Comparison of ENCODE assay signal across 21 cellular contexts in the genomic region with DNA sequence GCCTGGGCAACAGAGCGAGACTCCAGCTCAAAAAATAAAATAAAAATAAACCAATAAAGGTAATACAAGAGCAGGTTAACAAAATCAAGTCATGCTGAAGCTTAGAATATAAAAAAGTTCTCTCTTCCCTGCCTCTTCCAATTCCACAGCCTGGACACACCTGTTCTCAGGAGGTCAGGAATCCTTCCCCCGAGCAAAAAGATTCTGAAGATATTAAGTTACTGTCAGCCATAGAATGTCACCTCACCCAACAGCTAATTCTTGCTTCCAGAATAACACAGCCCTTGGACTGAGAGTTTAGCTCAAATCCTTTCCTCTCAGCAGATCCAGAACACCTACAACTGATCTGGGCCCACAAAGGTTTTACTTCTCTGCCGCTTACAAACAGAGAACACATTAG.
"Had no signal": no experiment of that assay in that cellular context is flagged by ENCODE, and none has a peak within 500 bp of the region (broad histone marks: within the 10 kb centered on the region; RNA-seq: fewer than 3 reads in every experiment).

No MANE protein-coding gene starts in this region.

- H3K4me3 Mint-ChIP-seq: endodermal cell, natural killer cell, neural progenitor cell had no signal

- H3K4me1 Mint-ChIP-seq: endodermal cell had no signal

- H3K27ac Mint-ChIP-seq: endodermal cell, natural killer cell had no signal

- H3K4me3 ChIP-seq: coronary artery, heart left ventricle, neural progenitor cell, pancreas, prostate gland, spleen, upper lobe of right lung, vagina had no signal

- DNase-seq: effector CD4-positive, alpha-beta T cell; endodermal cell; erythroblast; foreskin melanocyte; heart left ventricle; hippocampal formation; left colon; mammary epithelial cell; natural killer cell; nucleus accumbens; pancreas; retina; spleen; stimulated activated CD4-positive, alpha-beta T cell treated with anti-CD3 and anti-CD28 coated beads, Interleukin-15, amount 100 ng/mL, for 24 hours; stimulated activated CD4-positive, alpha-beta T cell treated with anti-CD3 and anti-CD28 coated beads, Interleukin-1b, Interleukin-23, amount 100 ng/mL, for 48 hours; stimulated activated naive CD4-positive, alpha-beta T cell treated with Interleukin-2 at 50 U/mL for 16 hours; upper lobe of right lung had no signal

- H3K9me3 ChIP-seq: pancreas, prostate gland, spleen, upper lobe of right lung, vagina had no signal

- H3K9me3 Mint-ChIP-seq: endodermal cell, natural killer cell, neural progenitor cell had no signal

- H3K27ac ChIP-seq: neural progenitor cell, pancreas, upper lobe of right lung, vagina had no signal

- H3K27me3 ChIP-seq: heart left ventricle, neural progenitor cell, pancreas, spleen, upper lobe of right lung, vagina had no signal

- H3K36me3 ChIP-seq: neural progenitor cell, pancreas, prostate gland, upper lobe of right lung, vagina had no signal

- H3K4me1 ChIP-seq: neural progenitor cell, prostate gland, upper lobe of right lung had no signal

- H3K36me3 Mint-ChIP-seq: natural killer cell, neural progenitor cell had no signal
